ENCODE assay signal across 5 cellular contexts in genomic region chr3:197402401-197402800, GRCh38.
DNase-seq lines count a peak whose midpoint lies in the region; ATAC-seq and TF ChIP-seq lines count a peak whose summit lies in the region.
"Not testable (repeated sequence)": the region's sequence is repeated elsewhere in the genome, so short reads cannot be mapped to it uniquely, and the experiment has no call there.

No MANE protein-coding gene starts in this region.

- not testable (repeated sequence) for ATAC-seq in upper lobe of right lung

- H3K36me3 Mint-ChIP-seq in nephron (ENCODE audit: low read depth): not testable (repeated sequence)

- not testable (repeated sequence) for H3K4me3 ChIP-seq in upper lobe of right lung

- TF ChIP-seq CTCF in nephron (IDR thresholded peaks at IDR 0.05; ENCODE audit: unreplicated experiment in 3 of 3); upper lobe of right lung (IDR thresholded peaks at IDR 0.05): not testable (repeated sequence)

- not testable (repeated sequence) for H3K9me3 Mint-ChIP-seq in nephron

- not testable (repeated sequence) for H3K9me3 ChIP-seq in upper lobe of right lung

- peaks cover 45% of the 10 kb centered on the region for H3K4me1 Mint-ChIP-seq in nephron

- H3K4me1 ChIP-seq in upper lobe of right lung: not testable (repeated sequence)

- not testable (repeated sequence) for H3K27me3 Mint-ChIP-seq in nephron (ENCODE audit: low read depth)

- H3K27ac ChIP-seq in upper lobe of right lung: not testable (repeated sequence)

- DNase-seq in activated effector memory CD4-positive, alpha-beta T cell treated with anti-CD3 and anti-CD28 coated beads, Interleukin-2, amount 50 U/mL, for 16 hours: peak; percentile 8
- peak; percentile 60 for DNase-seq in cardiac septum (ENCODE audit: low spot score)
- peak; percentile 34 for DNase-seq in posterior vena cava (ENCODE audit: low spot score)
- DNase-seq in upper lobe of right lung: peak; percentile 22

- H3K27me3 ChIP-seq in upper lobe of right lung: not testable (repeated sequence)

- H3K4me3 Mint-ChIP-seq in nephron: not testable (repeated sequence)

- intact Hi-C loops in cardiac septum (cut with DNase I); posterior vena cava (cut with DNase I); upper lobe of right lung (cut with DNase I): not testable (repeated sequence)

- H3K27ac Mint-ChIP-seq in nephron: peak overlapping the region in 2 of 3 experiments; percentile 10 to 46

- H3K36me3 ChIP-seq in upper lobe of right lung: not testable (repeated sequence)

Comparison
In these comparisons a context has a peak if more than half of its experiments do, and no peak if none do; other contexts are left out.
1. DNase-seq: peak in every context shown above with its lines; median percentile 60 in cardiac septum; 34 in posterior vena cava; 22 in upper lobe of right lung; 8 in activated effector memory CD4-positive, alpha-beta T cell treated with anti-CD3 and anti-CD28 coated beads, Interleukin-2, amount 50 U/mL, for 16 hours.